ENCODE assay signal across 11 cellular contexts in the genomic region with DNA sequence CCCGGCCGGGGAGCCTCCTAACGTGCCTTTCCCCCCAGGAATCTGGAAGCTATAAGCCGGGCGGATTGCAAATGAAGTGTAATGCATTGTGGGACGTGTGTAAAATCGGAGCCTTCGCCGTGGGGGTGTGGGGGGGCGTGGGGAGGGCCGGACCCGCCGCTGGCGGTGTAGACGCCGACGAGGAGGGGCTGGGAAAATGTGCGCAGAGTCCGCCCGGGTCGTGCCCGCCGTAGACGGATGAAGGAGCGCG. TPM values are rescaled to one million over a fixed set of nuclear protein-coding genes. Genes with fewer than 3 reads are reported as not detected.
A peak's percentile ranks its signal among the peaks of the same experiment; 100 is the strongest.
DNase-seq lines count a peak whose midpoint lies in the region; ATAC-seq and TF ChIP-seq lines count a peak whose summit lies in the region.
"Had no signal": no experiment of that assay in that cellular context is flagged by ENCODE, and none has a peak within 500 bp of the region (broad histone marks: within the 10 kb centered on the region; RNA-seq: fewer than 3 reads in every experiment).

No MANE protein-coding gene starts in this region.

- H3K4me3 ChIP-seq in HL-60 (replicated peaks; ENCODE audit: insufficient read depth, low read length) (peak overlapping the region; percentile 58), spleen (peak overlapping the region in 7 of 8 donors; percentile 42 to 71 (median 49))

- peaks cover 2% of the 10 kb centered on the region for H3K36me3 Mint-ChIP-seq in chondrocyte (ENCODE audit: low read depth)

- H3K4me1 ChIP-seq in spleen, result peaks cover 4 to 39% (median 30%) of the 10 kb centered on the region in 6 donors

- H3K27me3 ChIP-seq in HL-60 (ENCODE audit: insufficient read depth, poor library complexity, severe bottlenecking) (peaks cover 28% of the 10 kb centered on the region), spleen (replicated peaks in 1 of 7) (peaks cover 0 to 75% (median 26%) of the 10 kb centered on the region in 7 donors)

- TF ChIP-seq POLR2A in spleen (IDR thresholded peaks at IDR 0.05), result no peak

- H3K27ac Mint-ChIP-seq in chondrocyte (ENCODE audit: unreplicated experiment), result no peak overlapping the region
- H3K27ac Mint-ChIP-seq: stimulated activated naive CD8-positive, alpha-beta T cell treated with anti-CD3 and anti-CD28 coated beads, Interleukin-15, Interleukin-2, amounts not matched to agents 100 ng/mL and 50 ng/mL, for 24 hours had no signal

- H3K9me3 Mint-ChIP-seq in chondrocyte (ENCODE audit: low read depth), result no peaks in the 10 kb centered on the region

- no peaks in the 10 kb centered on the region for H3K36me3 ChIP-seq in spleen

- H3K4me1 Mint-ChIP-seq in chondrocyte (ENCODE audit: low read depth), result peaks cover 11% of the 10 kb centered on the region

- DNase-seq in HL-60 (ENCODE audit: low read depth in 1 of 2, low spot score in 1 of 2), result no peak
- DNase-seq in chondrocyte (ENCODE audit: low spot score), result no peak
- peak; percentile 57 for DNase-seq in left kidney (ENCODE audit: low read depth, low spot score)
- no peak for DNase-seq in spleen
- DNase-seq in activated CD4-positive, alpha-beta T cell treated with anti-CD3 and anti-CD28 coated beads for 1 hour, result no peak
- DNase-seq in HuH-7 (ENCODE audit: low spot score), result no peak
- DNase-seq: stimulated activated CD4-positive, alpha-beta T cell treated with anti-CD3 and anti-CD28 coated beads, Interleukin-12 subunit alpha, Interleukin-12 subunit beta, amount 100 ng/mL, for 4 hours had no signal

- no peak overlapping the region for H3K27ac ChIP-seq in HL-60 (replicated peaks)
- no peak overlapping the region for H3K27ac ChIP-seq in spleen

- H3K4me3 Mint-ChIP-seq in chondrocyte (ENCODE audit: unreplicated experiment), result peak overlapping the region; percentile 77

- no peak for TF ChIP-seq CTCF in HL-60 (IDR thresholded peaks at IDR 0.05; ENCODE audit: insufficient read depth, low read length)
- no peak for TF ChIP-seq CTCF in chondrocyte (IDR thresholded peaks at IDR 0.05)
- no peak for TF ChIP-seq CTCF in spleen (IDR thresholded peaks at IDR 0.05 in 8 of 11, conservative IDR thresholded peaks at IDR 0.05 in 3 of 11)

- intact Hi-C loops in spleen (cut with DNase I; ENCODE audit: low total_unique reads), result no loop called here

- H3K27me3 Mint-ChIP-seq in chondrocyte (ENCODE audit: low read depth), result peaks cover 20% of the 10 kb centered on the region

- ATAC-seq in GM19328 (IDR thresholded peaks at IDR 0.05; ENCODE audit: unreplicated experiment), result no peak
- ATAC-seq in GM18870 (IDR thresholded peaks at IDR 0.05; ENCODE audit: unreplicated experiment), result no peak

- no peaks in the 10 kb centered on the region for H3K9me3 ChIP-seq in spleen

- 5 to 10% (median 9%) methylated on average over 20 to 26 of the region's 26 CpGs for WGBS in spleen, 5 donors

RNA-seq across cellular contexts. Expression of a gene that starts 1.3 kb away (rescaled TPM):
- total RNA-seq in chondrocyte (1.6 to 1.9 TPM (median 1.6 TPM) in 3 replicates), spleen (10 to 100 TPM; 10.2 to 42.8 (median 30.5) TPM)
- 1 to 10 TPM in 1 of 3 donors, under 1 TPM in 2; 0.53 to 2.0 (median 1.00) TPM for polyA plus RNA-seq in spleen
- total RNA-seq: RPMI7951 had no signal
